In the genomic region with DNA sequence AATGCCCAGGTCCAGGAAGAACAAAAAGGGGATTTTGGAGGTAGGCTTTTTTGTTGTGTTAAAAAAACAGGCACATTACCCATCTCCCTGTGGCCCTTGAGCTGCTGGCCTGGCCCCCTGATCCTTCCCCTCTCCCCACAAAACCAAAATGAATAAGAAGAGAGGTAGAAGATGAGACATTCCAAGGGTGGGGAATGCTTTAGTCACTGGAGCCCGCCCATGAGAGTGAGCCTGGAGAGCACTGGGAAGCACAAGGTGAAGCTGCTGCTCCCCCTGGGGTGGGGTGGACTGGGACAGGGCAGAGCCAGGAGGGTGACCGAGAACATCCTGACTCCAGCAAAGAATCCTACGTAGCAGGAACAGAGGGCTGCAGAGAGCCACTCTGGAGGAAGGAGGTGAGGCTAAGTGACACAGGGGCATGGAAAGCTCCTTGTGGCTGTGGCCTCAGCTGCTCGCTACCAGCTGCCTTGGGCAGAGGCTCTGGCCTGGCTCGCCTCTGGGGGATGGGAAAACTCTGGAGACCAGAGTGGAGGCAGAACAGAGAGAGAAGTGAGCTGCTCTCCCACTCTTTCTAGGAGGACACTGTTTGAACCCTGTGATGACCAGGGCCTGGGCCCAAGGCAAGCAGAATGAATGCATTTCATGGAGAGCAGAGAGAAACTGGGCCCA, we compare ENCODE assay signal across 13 cellular contexts. TPM values are rescaled to one million over a fixed set of nuclear protein-coding genes. Genes with fewer than 3 reads are reported as not detected.
DNase-seq lines count a peak whose midpoint lies in the region; ATAC-seq and TF ChIP-seq lines count a peak whose summit lies in the region.
"Had no signal": no experiment of that assay in that cellular context is flagged by ENCODE, and none has a peak within 500 bp of the region (broad histone marks: within the 10 kb centered on the region; RNA-seq: fewer than 3 reads in every experiment).

No MANE protein-coding gene starts in this region.

- WGBS in psoas muscle, 3 donors: 93 to 96% (median 95%) methylated on average over 5 of the region's 5 CpGs

- H3K4me1 Mint-ChIP-seq in activated naive CD4-positive, alpha-beta T cell treated with anti-CD3 and anti-CD28 coated beads, Interleukin-2, amount 50 U/mL, for 24 hours: peaks cover 16% of the 10 kb centered on the region
- peaks cover 16% of the 10 kb centered on the region for H3K4me1 Mint-ChIP-seq in WTC11
- H3K4me1 Mint-ChIP-seq in stimulated activated naive B cell treated with anti-CD40 and anti-IgM and Interleukin-4, amounts not matched to agents 10 μg/mL and 1 μg/mL and 100 μg/mL, for 72 hours: peaks cover 3 to 7% of the 10 kb centered on the region in 2 donors

- no peaks in the 10 kb centered on the region for H3K27me3 ChIP-seq in psoas muscle (ENCODE audit: insufficient read depth in 3 of 3, low read length in 2 of 3)

- H3K4me3 Mint-ChIP-seq in activated naive CD4-positive, alpha-beta T cell treated with anti-CD3 and anti-CD28 coated beads, Interleukin-2, amount 50 U/mL, for 24 hours: no peak overlapping the region
- no peak overlapping the region for H3K4me3 Mint-ChIP-seq in WTC11
- H3K4me3 Mint-ChIP-seq in stimulated activated naive B cell treated with anti-CD40 and anti-IgM and Interleukin-4, amounts not matched to agents 10 μg/mL and 1 μg/mL and 100 μg/mL, for 72 hours: no peak overlapping the region
- H3K4me3 Mint-ChIP-seq: mesothelial cell of epicardium had no signal

- TF ChIP-seq CTCF in WTC11 (IDR thresholded peaks at IDR 0.05): no peak
- TF ChIP-seq CTCF in psoas muscle (IDR thresholded peaks at IDR 0.05): no peak

- DNase-seq in activated naive CD4-positive, alpha-beta T cell treated with Interleukin-2 at 50 U/mL for 16 hours: no peak
- DNase-seq in WTC11 (ENCODE audit: low spot score) (peak; percentile 12), iPS-NIHi11 (ENCODE audit: low spot score) (peak; percentile 11), psoas muscle (no peak), NCI-H1417 treated with DMSO at 0.1 percent for 48 hours (lab: John Stamatoyannopoulos, UW) (no peak)
- no peak for DNase-seq in stimulated activated naive B cell treated with anti-CD40 and anti-IgM and Interleukin-4, amounts not matched to agents 10 μg/mL and 1 μg/mL and 100 μg/mL, for 72 hours
- no peak for DNase-seq in effector CD8-positive, alpha-beta T cell (lab: John Stamatoyannopoulos, UW)
- DNase-seq: MM.1S; stimulated activated CD4-positive, alpha-beta T cell treated with anti-CD3 and anti-CD28 coated beads, Interleukin-2, amount 100 ng/mL, for 24 hours had no signal

- intact Hi-C loops in psoas muscle (cut with DNase I): no loop called here

- CTCF ChIA-PET in WTC11 (lab: Charles Lee): interaction anchor here (0.7 to 2.5 kb wide), 15 partner anchors 10 to 445 kb away, joined by 3 to 14 read pairs (median 5); a partner anchor contains a TSS

- H3K27me3 Mint-ChIP-seq in activated naive CD4-positive, alpha-beta T cell treated with anti-CD3 and anti-CD28 coated beads, Interleukin-2, amount 50 U/mL, for 24 hours: no peaks in the 10 kb centered on the region
- H3K27me3 Mint-ChIP-seq in WTC11 (ENCODE audit: low read depth): no peaks in the 10 kb centered on the region
- no peaks in the 10 kb centered on the region for H3K27me3 Mint-ChIP-seq in stimulated activated naive B cell treated with anti-CD40 and anti-IgM and Interleukin-4, amounts not matched to agents 10 μg/mL and 1 μg/mL and 100 μg/mL, for 72 hours

- H3K36me3 Mint-ChIP-seq in activated naive CD4-positive, alpha-beta T cell treated with anti-CD3 and anti-CD28 coated beads, Interleukin-2, amount 50 U/mL, for 24 hours: peaks cover 13% of the 10 kb centered on the region
- peaks cover 20% of the 10 kb centered on the region for H3K36me3 Mint-ChIP-seq in WTC11
- H3K36me3 Mint-ChIP-seq in stimulated activated naive B cell treated with anti-CD40 and anti-IgM and Interleukin-4, amounts not matched to agents 10 μg/mL and 1 μg/mL and 100 μg/mL, for 72 hours: peaks cover 8 to 20% of the 10 kb centered on the region in 2 donors

- H3K27ac Mint-ChIP-seq in activated naive CD4-positive, alpha-beta T cell treated with anti-CD3 and anti-CD28 coated beads, Interleukin-2, amount 50 U/mL, for 24 hours: peak overlapping the region; percentile 81
- H3K27ac Mint-ChIP-seq in WTC11: peak overlapping the region; percentile 94; the same call in 1 of the 2 replicates
- H3K27ac Mint-ChIP-seq in stimulated activated naive B cell treated with anti-CD40 and anti-IgM and Interleukin-4, amounts not matched to agents 10 μg/mL and 1 μg/mL and 100 μg/mL, for 72 hours: peak overlapping the region; percentile 77
- H3K27ac Mint-ChIP-seq: activated naive CD4-positive, alpha-beta T cell treated with anti-CD3 and anti-CD28 coated beads for 36 hours; mesothelial cell of epicardium had no signal

- no peaks in the 10 kb centered on the region for H3K4me1 ChIP-seq in psoas muscle

- no peak overlapping the region for H3K4me3 ChIP-seq in psoas muscle

- H3K9me3 ChIP-seq in psoas muscle: no peaks in the 10 kb centered on the region

- peaks cover 0 to 28% of the 10 kb centered on the region in 2 donors for H3K36me3 ChIP-seq in psoas muscle (ENCODE audit: insufficient read depth in 1 of 2, low read depth in 1 of 2)

- H3K9me3 Mint-ChIP-seq in activated naive CD4-positive, alpha-beta T cell treated with anti-CD3 and anti-CD28 coated beads, Interleukin-2, amount 50 U/mL, for 24 hours: no peaks in the 10 kb centered on the region
- H3K9me3 Mint-ChIP-seq in WTC11: peaks cover 11% of the 10 kb centered on the region
- peaks cover 0 to 3% of the 10 kb centered on the region in 2 donors for H3K9me3 Mint-ChIP-seq in stimulated activated naive B cell treated with anti-CD40 and anti-IgM and Interleukin-4, amounts not matched to agents 10 μg/mL and 1 μg/mL and 100 μg/mL, for 72 hours
- H3K9me3 Mint-ChIP-seq: activated naive CD4-positive, alpha-beta T cell treated with anti-CD3 and anti-CD28 coated beads for 36 hours had no signal

- ATAC-seq in WTC11 (peak; percentile 78), psoas muscle (no peak)
- ATAC-seq in stimulated activated naive B cell treated with anti-CD40 and anti-IgM and Interleukin-4, amounts not matched to agents 10 μg/mL and 1 μg/mL and 100 μg/mL, for 72 hours (replicated peaks): no peak

- no peak overlapping the region for H3K27ac ChIP-seq in psoas muscle
- H3K27ac ChIP-seq: HL-60 had no signal

- POLR2A ChIA-PET in WTC11 (lab: Charles Lee): interaction anchor here (1.7 kb wide), 1 partner anchor 16 kb away, joined by 3 read pairs; no protein-coding TSS in a partner anchor

TF ChIP-seq in WTC11, 78 proteins besides CTCF, POLR2A, EP300 and RAD21:
- TF ChIP-seq ESRRA (CRISPR knock-in tag; IDR thresholded peaks at IDR 0.05; ENCODE audit: borderline replicate concordance): 0 out of 2 replicates have a peak, but pooled peaks have one; percentile 28
- TF ChIP-seq NFE2L1 (CRISPR knock-in tag; IDR thresholded peaks at IDR 0.05): no peak
- no peak for TF ChIP-seq EMX1 (CRISPR knock-in tag; IDR thresholded peaks at IDR 0.05)
- no peak for TF ChIP-seq CREB1 (CRISPR knock-in tag; IDR thresholded peaks at IDR 0.05)

RNA-seq across cellular contexts. Expression of a gene that starts 48.3 kb away (rescaled TPM):
- total RNA-seq in WTC11 (2021) (10.9 to 14.0 TPM (median 13.0 TPM) in 3 replicates), psoas muscle (10 to 100 TPM in 1 of 4 donors, 1 to 10 TPM in 3; 7.6 to 11.5 (median 9.9) TPM)
- polyA plus RNA-seq in psoas muscle: 10 to 100 TPM in 1 of 3 donors, 1 to 10 TPM in 2; 1.3 to 11.0 (median 8.6) TPM

Comparison
In these comparisons a context has a peak if more than half of its experiments do, and no peak if none do; other contexts are left out.
1. DNase-seq: peak in WTC11 (single experiment) and iPS-NIHi11 (single experiment); none in activated naive CD4-positive, alpha-beta T cell treated with Interleukin-2 at 50 U/mL for 16 hours (single experiment), stimulated activated naive B cell treated with anti-CD40 and anti-IgM and Interleukin-4, amounts not matched to agents 10 μg/mL and 1 μg/mL and 100 μg/mL, for 72 hours (single experiment), psoas muscle (0 of 2), effector CD8-positive, alpha-beta T cell (single experiment) and NCI-H1417 treated with DMSO at 0.1 percent for 48 hours (single experiment).
2. Peak in every context shown above with its lines, with median percentiles within 50 percentile points of each other: H3K27ac Mint-ChIP-seq.